In the genomic region with DNA sequence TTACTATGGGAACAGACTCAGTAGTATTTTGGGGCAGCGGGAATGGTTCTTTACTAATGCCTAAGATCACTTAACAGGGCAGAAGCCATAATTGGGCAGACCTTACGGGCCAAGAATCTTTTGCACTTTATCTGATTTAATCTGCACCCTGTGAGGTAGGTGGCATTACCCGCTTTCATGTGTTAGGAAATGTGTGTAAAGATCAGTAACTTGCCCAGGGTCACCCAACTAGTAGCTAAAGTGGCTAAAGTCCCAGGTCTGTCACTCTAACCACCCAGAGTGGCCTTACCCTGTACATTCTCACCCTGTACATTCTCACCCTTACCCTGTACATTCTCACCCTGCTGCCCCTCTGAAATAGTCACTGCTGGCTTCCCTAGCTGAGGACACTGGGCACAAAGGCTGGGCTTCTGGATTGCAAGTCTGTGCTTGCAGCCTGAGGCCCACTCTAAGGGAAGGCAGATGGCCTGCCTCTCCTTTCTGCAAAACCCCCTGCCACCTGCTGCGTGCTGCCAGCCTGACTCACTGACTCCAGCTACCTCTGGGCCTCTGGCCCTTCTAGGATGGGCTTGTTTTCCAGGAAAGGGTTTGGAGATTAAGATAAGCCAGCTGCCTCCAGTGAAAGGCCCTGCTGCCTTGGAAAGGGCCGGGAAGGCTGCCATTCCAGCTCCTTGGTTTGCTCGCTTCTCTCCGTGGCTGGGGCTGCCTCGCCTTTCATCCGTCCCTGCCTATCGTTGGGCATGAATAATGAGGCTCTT, we compare ENCODE assay signal across 14 cellular contexts. TPM values are rescaled to one million over a fixed set of nuclear protein-coding genes. Genes with fewer than 3 reads are reported as not detected.
A peak's percentile ranks its signal among the peaks of the same experiment; 100 is the strongest.
DNase-seq lines count a peak whose midpoint lies in the region; ATAC-seq lines count a peak whose summit lies in the region.
"Had no signal": no experiment of that assay in that cellular context is flagged by ENCODE, and none has a peak within 500 bp of the region (broad histone marks: within the 10 kb centered on the region; RNA-seq: fewer than 3 reads in every experiment).

No MANE protein-coding gene starts in this region.

- ATAC-seq in sciatic nerve, result no peak

- intact Hi-C loops in head of caudate nucleus (cut with DNase I) (no loop called here), sciatic nerve (cut with DNase I) (no loop called here)

- DNase-seq in LHCN-M2 (ENCODE audit: low read depth), result peak; percentile 67
- DNase-seq in SHP77 (lab: John Stamatoyannopoulos, UW), result peak; percentile 80 to 83
- peak in 24 of 42 donors; percentile 14 to 55 (median 37) for DNase-seq in head of caudate nucleus
- DNase-seq in sciatic nerve (ENCODE audit: low spot score), result peak; percentile 48
- DNase-seq in stimulated activated CD4-positive, alpha-beta T cell treated with anti-CD3 and anti-CD28 coated beads, Interleukin-1b, Interleukin-23, amount 100 ng/mL, for 48 hours, result no peak
- DNase-seq in DMS153 (lab: John Stamatoyannopoulos, UW), result no peak
- no peak for DNase-seq in AG08396 (ENCODE audit: low spot score)
- no peak for DNase-seq in activated CD4-positive, CD25-positive, alpha-beta regulatory T cell treated with anti-CD3 and anti-CD28 coated beads, Interleukin-2, amount 50 U/mL, for 72 hours
- DNase-seq: cortex of kidney; EL; KBM-7; stimulated activated CD4-positive, alpha-beta T cell treated with anti-CD3 and anti-CD28 coated beads, Interleukin-15, amount 100 ng/mL, for 24 hours; transverse colon had no signal

RNA-seq across cellular contexts. Expression of gene MYZAP, which starts 37.5 kb away (rescaled TPM):
- total RNA-seq in LHCN-M2 (2014; rRNA removed) (0.06 TPM in 1 of 2 replicates, not detected in the other), sciatic nerve (3.7 TPM)
- 0.39 TPM for polyA plus RNA-seq in LHCN-M2 (2012)
- total RNA-seq: activated CD8-positive, alpha-beta memory T cell treated with anti-CD3 and anti-CD28 coated beads for 36 hours had no signal

Comparison
In these comparisons a context has a peak if more than half of its experiments do, and no peak if none do; other contexts are left out.
1. DNase-seq: peak in LHCN-M2 (single experiment), SHP77 (2 of 2), head of caudate nucleus (24 of 42) and sciatic nerve (single experiment); none in stimulated activated CD4-positive, alpha-beta T cell treated with anti-CD3 and anti-CD28 coated beads, Interleukin-1b, Interleukin-23, amount 100 ng/mL, for 48 hours (single experiment), DMS153 (single experiment), AG08396 (single experiment) and activated CD4-positive, CD25-positive, alpha-beta regulatory T cell treated with anti-CD3 and anti-CD28 coated beads, Interleukin-2, amount 50 U/mL, for 72 hours (single experiment).